17 cellular contexts compared by ENCODE assay signal in the genomic region with DNA sequence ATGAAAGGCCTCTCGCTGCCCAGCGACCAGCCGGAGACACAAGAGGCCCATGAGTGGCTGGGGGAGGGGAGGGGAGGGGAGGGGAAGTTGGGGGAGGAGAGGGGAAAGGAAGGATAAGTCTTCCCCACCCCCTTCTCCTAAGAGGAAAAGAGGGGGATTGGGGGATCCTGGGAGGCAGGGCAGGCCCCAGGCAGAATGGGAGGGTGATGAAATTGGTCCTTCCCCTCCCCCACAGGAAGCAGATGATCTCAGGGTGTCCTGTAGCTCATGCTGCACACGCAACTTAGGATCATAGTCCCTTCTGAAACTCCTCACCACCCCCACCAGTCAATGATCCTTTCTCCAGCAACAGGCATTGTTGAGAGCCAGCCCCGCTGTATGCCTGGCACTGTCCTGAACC. TPM values are rescaled to one million over a fixed set of nuclear protein-coding genes. Genes with fewer than 3 reads are reported as not detected.
DNase-seq lines count a peak whose midpoint lies in the region; ATAC-seq and TF ChIP-seq lines count a peak whose summit lies in the region.
"Had no signal": no experiment of that assay in that cellular context is flagged by ENCODE, and none has a peak within 500 bp of the region (broad histone marks: within the 10 kb centered on the region; RNA-seq: fewer than 3 reads in every experiment).

No MANE protein-coding gene starts in this region.

- intact Hi-C loops in gastrocnemius medialis (cut with DNase I; ENCODE audit: low total_unique reads) = loop anchor here (10.0 kb wide), 1 partner anchor 48 kb away; no protein-coding TSS in a partner anchor

- no peaks in the 10 kb centered on the region for H3K36me3 ChIP-seq in BLaER1 treated with 17β-estradiol and CSF1 and Interleukin-3, amounts not matched to agents 10 nM and 100 nM
- H3K36me3 ChIP-seq in HEK293 (ENCODE audit: control insufficient read depth in 2 of 2, insufficient read depth in 1 of 2, low read length in 2 of 2) = no peaks in the 10 kb centered on the region
- H3K36me3 ChIP-seq in endodermal cell (ENCODE audit: control insufficient read depth, insufficient read depth, low read length) = no peaks in the 10 kb centered on the region
- H3K36me3 ChIP-seq in gastrocnemius medialis = no peaks in the 10 kb centered on the region
- H3K36me3 ChIP-seq: MG63, Peyer's patch had no signal

- no peaks in the 10 kb centered on the region; a peak in 1 of 22 replicates for H3K9me3 ChIP-seq in BLaER1 treated with 17β-estradiol and CSF1 and Interleukin-3, amounts not matched to agents 10 nM and 100 nM (replicated peaks in 1 of 11)
- no peaks in the 10 kb centered on the region for H3K9me3 ChIP-seq in HEK293 (ENCODE audit: control insufficient read depth, insufficient read depth, low read depth, low read length)
- no peaks in the 10 kb centered on the region for H3K9me3 ChIP-seq in endodermal cell (ENCODE audit: control insufficient read depth, low read length)
- H3K9me3 ChIP-seq in gastrocnemius medialis = no peaks in the 10 kb centered on the region
- H3K9me3 ChIP-seq: Caco-2, Peyer's patch had no signal

- H3K9me3 Mint-ChIP-seq in endodermal cell (no peaks in the 10 kb centered on the region), nephron progenitor cell (no peaks in the 10 kb centered on the region)
- peaks cover 2% of the 10 kb centered on the region for H3K9me3 Mint-ChIP-seq in stimulated activated memory B cell treated with anti-CD40 and anti-IgM and Interleukin-4, amounts not matched to agents 10 μg/mL and 1 μg/mL and 100 μg/mL, for 72 hours

- H3K36me3 Mint-ChIP-seq in endodermal cell (ENCODE audit: low read depth) (no peaks in the 10 kb centered on the region), nephron progenitor cell (ENCODE audit: low read depth) (no peaks in the 10 kb centered on the region)
- H3K36me3 Mint-ChIP-seq in stimulated activated memory B cell treated with anti-CD40 and anti-IgM and Interleukin-4, amounts not matched to agents 10 μg/mL and 1 μg/mL and 100 μg/mL, for 72 hours = no peaks in the 10 kb centered on the region
- H3K36me3 Mint-ChIP-seq: CD14-positive monocyte had no signal

- in situ Hi-C loops in gastrocnemius medialis (cut with MboI; ENCODE audit: low sequenced_read_pairs in 4 of 4) = no loop called here

- H3K4me1 ChIP-seq in BLaER1 treated with 17β-estradiol and CSF1 and Interleukin-3, amounts not matched to agents 10 nM and 100 nM = peaks cover 0 to 13% (median 5%) of the 10 kb centered on the region in 10 experiments; a peak in 11 of 20 replicates
- no peaks in the 10 kb centered on the region for H3K4me1 ChIP-seq in HEK293 (ENCODE audit: control insufficient read depth, insufficient read depth, low read length)
- H3K4me1 ChIP-seq in endodermal cell (ENCODE audit: control insufficient read depth, insufficient read depth, low read length) = no peaks in the 10 kb centered on the region
- H3K4me1 ChIP-seq in gastrocnemius medialis = no peaks in the 10 kb centered on the region
- H3K4me1 ChIP-seq: Caco-2, Peyer's patch had no signal

- peak overlapping the region in 10 of 11 experiments; percentile 3 to 48 (median 32); a peak in 14 of 22 replicates for H3K4me2 ChIP-seq in BLaER1 treated with 17β-estradiol and CSF1 and Interleukin-3, amounts not matched to agents 10 nM and 100 nM
- H3K4me2 ChIP-seq: KMS-11 had no signal

- H3K4me3 Mint-ChIP-seq in endodermal cell (no peak overlapping the region), nephron progenitor cell (peak overlapping the region; percentile 66)
- H3K4me3 Mint-ChIP-seq in stimulated activated memory B cell treated with anti-CD40 and anti-IgM and Interleukin-4, amounts not matched to agents 10 μg/mL and 1 μg/mL and 100 μg/mL, for 72 hours = no peak overlapping the region

- CTCF ChIA-PET in HEK293 (lab: Yijun Ruan, JAX) = interaction anchor here (0.6 to 11.2 kb wide), 2 partner anchors 78 to 94 kb away, joined by 4 to 145 read pairs; no protein-coding TSS in a partner anchor

- H3K27me3 Mint-ChIP-seq in endodermal cell (ENCODE audit: insufficient read depth) = peaks cover 93% of the 10 kb centered on the region
- H3K27me3 Mint-ChIP-seq in nephron progenitor cell (ENCODE audit: low read depth, poor library complexity) = peaks cover 73% of the 10 kb centered on the region
- peaks cover 49% of the 10 kb centered on the region for H3K27me3 Mint-ChIP-seq in stimulated activated memory B cell treated with anti-CD40 and anti-IgM and Interleukin-4, amounts not matched to agents 10 μg/mL and 1 μg/mL and 100 μg/mL, for 72 hours

- no peak overlapping the region for H3K27ac Mint-ChIP-seq in endodermal cell
- no peak overlapping the region for H3K27ac Mint-ChIP-seq in nephron progenitor cell
- no peak overlapping the region for H3K27ac Mint-ChIP-seq in stimulated activated memory B cell treated with anti-CD40 and anti-IgM and Interleukin-4, amounts not matched to agents 10 μg/mL and 1 μg/mL and 100 μg/mL, for 72 hours
- H3K27ac Mint-ChIP-seq: CD14-positive monocyte had no signal

- WGBS in endodermal cell (ENCODE audit: insufficient coverage in 1 of 2, insufficient read length in 1 of 2), 2 experiments = 46 to 80% methylated on average over 1 to 4 of the region's 5 CpGs

- H3K4me1 Mint-ChIP-seq in endodermal cell = peaks cover 6% of the 10 kb centered on the region
- H3K4me1 Mint-ChIP-seq in nephron progenitor cell = peaks cover 58% of the 10 kb centered on the region
- no peaks in the 10 kb centered on the region for H3K4me1 Mint-ChIP-seq in stimulated activated memory B cell treated with anti-CD40 and anti-IgM and Interleukin-4, amounts not matched to agents 10 μg/mL and 1 μg/mL and 100 μg/mL, for 72 hours

- peaks cover 11 to 36% (median 25%) of the 10 kb centered on the region in 11 experiments; a peak in 18 of 22 replicates for H3K27me3 ChIP-seq in BLaER1 treated with 17β-estradiol and CSF1 and Interleukin-3, amounts not matched to agents 10 nM and 100 nM
- peaks cover 90% of the 10 kb centered on the region for H3K27me3 ChIP-seq in endodermal cell (ENCODE audit: control insufficient read depth, insufficient read depth, low read length, poor library complexity, severe bottlenecking)
- peaks cover 0 to 12% (median 2%) of the 10 kb centered on the region in 3 donors for H3K27me3 ChIP-seq in gastrocnemius medialis
- H3K27me3 ChIP-seq: MG63, Peyer's patch had no signal

- no peak for TF ChIP-seq POLR2A in gastrocnemius medialis (IDR thresholded peaks at IDR 0.05)

- DNase-seq in endodermal cell = no peak
- DNase-seq in nephron progenitor cell = no peak
- no peak for DNase-seq in gastrocnemius medialis
- DNase-seq in Ammon's horn (ENCODE audit: low spot score) = no peak
- DNase-seq: Caco-2, DMS53, MG63, NCI-H187 treated with DMSO at 0.1 percent for 48 hours, NCI-H510A, Peyer's patch, Right ventricle myocardium superior had no signal

- H4K20me1 ChIP-seq in BLaER1 treated with 17β-estradiol and CSF1 and Interleukin-3, amounts not matched to agents 10 nM and 100 nM = peaks cover 0 to 12% (median 0%) of the 10 kb centered on the region in 11 experiments; a peak in 3 of 22 replicates

- H3K9ac ChIP-seq in BLaER1 treated with 17β-estradiol and CSF1 and Interleukin-3, amounts not matched to agents 10 nM and 100 nM = no peak overlapping the region
- no peak overlapping the region for H3K9ac ChIP-seq in endodermal cell (ENCODE audit: extremely low read depth, low read length, poor library complexity, severe bottlenecking)
- H3K9ac ChIP-seq: KMS-11 had no signal

- ATAC-seq in gastrocnemius medialis = no peak
- no peak for ATAC-seq in stimulated activated memory B cell treated with anti-CD40 and anti-IgM and Interleukin-4, amounts not matched to agents 10 μg/mL and 1 μg/mL and 100 μg/mL, for 72 hours

- POLR2A ChIA-PET in HEK293 (lab: Yijun Ruan, JAX) = no interaction called here

- TF ChIP-seq CTCF in HEK293 (tag by site-specific recombination; IDR thresholded peaks at IDR 0.05) (no peak), endodermal cell (conservative IDR thresholded peaks at IDR 0.05) (no peak), nephron progenitor cell (IDR thresholded peaks at IDR 0.05) (no peak), gastrocnemius medialis (IDR thresholded peaks at IDR 0.05 in 4 of 5, conservative IDR thresholded peaks at IDR 0.05 in 1 of 5) (no peak)

- no peak overlapping the region for H3K27ac ChIP-seq in BLaER1 treated with 17β-estradiol and CSF1 and Interleukin-3, amounts not matched to agents 10 nM and 100 nM
- H3K27ac ChIP-seq in HEK293 (ENCODE audit: extremely low read depth, low read depth, low read length) (no peak overlapping the region), endodermal cell (ENCODE audit: low read depth, low read length) (peak overlapping the region; percentile 76), gastrocnemius medialis (no peak overlapping the region)
- H3K27ac ChIP-seq: KMS-11, Peyer's patch had no signal

- no peak overlapping the region for H3K4me3 ChIP-seq in BLaER1 treated with 17β-estradiol and CSF1 and Interleukin-3, amounts not matched to agents 10 nM and 100 nM
- no peak overlapping the region for H3K4me3 ChIP-seq in HEK293 (ENCODE audit: low read depth, low read length)
- no peak overlapping the region for H3K4me3 ChIP-seq in endodermal cell (ENCODE audit: low read length)
- no peak overlapping the region for H3K4me3 ChIP-seq in gastrocnemius medialis
- H3K4me3 ChIP-seq: MG63, Peyer's patch had no signal

TF ChIP-seq in HEK293, 187 proteins besides CTCF, POLR2A, EP300 and RAD21:
- TF ChIP-seq ZNF341 (tag by site-specific recombination; IDR thresholded peaks at IDR 0.05; ENCODE audit: low read depth) (no peak), ZNF335 (tag by site-specific recombination; conservative IDR thresholded peaks at IDR 0.05) (peak; percentile 43; the same call in 1 of the 2 replicates)
- TF ChIP-seq, protein P1, sequence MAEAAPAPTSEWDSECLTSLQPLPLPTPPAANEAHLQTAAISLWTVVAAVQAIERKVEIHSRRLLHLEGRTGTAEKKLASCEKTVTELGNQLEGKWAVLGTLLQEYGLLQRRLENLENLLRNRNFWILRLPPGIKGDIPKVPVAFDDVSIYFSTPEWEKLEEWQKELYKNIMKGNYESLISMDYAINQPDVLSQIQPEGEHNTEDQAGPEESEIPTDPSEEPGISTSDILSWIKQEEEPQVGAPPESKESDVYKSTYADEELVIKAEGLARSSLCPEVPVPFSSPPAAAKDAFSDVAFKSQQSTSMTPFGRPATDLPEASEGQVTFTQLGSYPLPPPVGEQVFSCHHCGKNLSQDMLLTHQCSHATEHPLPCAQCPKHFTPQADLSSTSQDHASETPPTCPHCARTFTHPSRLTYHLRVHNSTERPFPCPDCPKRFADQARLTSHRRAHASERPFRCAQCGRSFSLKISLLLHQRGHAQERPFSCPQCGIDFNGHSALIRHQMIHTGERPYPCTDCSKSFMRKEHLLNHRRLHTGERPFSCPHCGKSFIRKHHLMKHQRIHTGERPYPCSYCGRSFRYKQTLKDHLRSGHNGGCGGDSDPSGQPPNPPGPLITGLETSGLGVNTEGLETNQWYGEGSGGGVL (tag by site-specific recombination; IDR thresholded peaks at IDR 0.05) = peak; percentile 47; the same call in 1 of the 2 replicates

RNA-seq across cellular contexts. Expression of a gene that starts 45.8 kb away (rescaled TPM):
- total RNA-seq in endodermal cell = 1 to 10 TPM; 2.2 to 2.4 TPM
- polyA plus RNA-seq in endodermal cell (2013, experiment 1 of 2) = 13.1 TPM
- 12.1 TPM for polyA plus RNA-seq in endodermal cell (2013, experiment 2 of 2)
- 1 to 10 TPM; 1.8 to 5.1 (median 3.9) TPM for total RNA-seq in gastrocnemius medialis
- total RNA-seq: G401, Peyer's patch, Right ventricle myocardium superior had no signal
- polyA plus RNA-seq: CD14-positive monocyte had no signal
